In genomic region chr11:6006395-6006794, GRCh38 we compare ENCODE assay signal across 34 cellular contexts. TPM values are rescaled to one million over a fixed set of nuclear protein-coding genes. Genes with fewer than 3 reads are reported as not detected.
"Had no signal": no experiment of that assay in that cellular context is flagged by ENCODE, and none has a peak within 500 bp of the region (broad histone marks: within the 10 kb centered on the region; RNA-seq: fewer than 3 reads in every experiment).

No MANE protein-coding gene starts in this region.

- FAIRE-seq: islet of Langerhans, kidney had no signal

- H3K4me1 ChIP-seq: left ventricle myocardium inferior, right atrium auricular region, right lobe of liver, tibial nerve, vagina had no signal

- H3K9me3 Mint-ChIP-seq: immature natural killer cell; memory B cell; naive thymus-derived CD4-positive, alpha-beta T cell; natural killer cell treated with Interleukin-12 subunit alpha and Interleukin-12 subunit beta and Interleukin-15 and Interleukin-18, amount 100 ng/mL, for 72 hours; stimulated activated naive B cell treated with anti-CD40 and anti-IgM and Interleukin-4, amounts not matched to agents 10 μg/mL and 1 μg/mL and 100 μg/mL, for 72 hours; stimulated activated naive CD8-positive, alpha-beta T cell treated with anti-CD3 and anti-CD28 coated beads, Interleukin-15, Interleukin-2, amounts not matched to agents 100 ng/mL and 50 ng/mL, for 24 hours; type B pancreatic cell had no signal

- H3K4me1 Mint-ChIP-seq: immature natural killer cell; memory B cell; stimulated activated naive B cell treated with anti-CD40 and anti-IgM and Interleukin-4, amounts not matched to agents 10 μg/mL and 1 μg/mL and 100 μg/mL, for 72 hours had no signal

- ATAC-seq: mucosa of descending colon; naive thymus-derived CD4-positive, alpha-beta T cell; natural killer cell treated with Interleukin-12 subunit alpha and Interleukin-12 subunit beta and Interleukin-15 and Interleukin-18, amount 100 ng/mL, for 72 hours; right lobe of liver; stimulated activated naive B cell treated with anti-CD40 and anti-IgM and Interleukin-4, amounts not matched to agents 10 μg/mL and 1 μg/mL and 100 μg/mL, for 72 hours had no signal

- H3K9me3 ChIP-seq: left ventricle myocardium inferior, mucosa of descending colon, ovary, right atrium auricular region, right lobe of liver, tibial nerve, vagina had no signal

- H3K4me3 Mint-ChIP-seq: immature natural killer cell; memory B cell; naive thymus-derived CD4-positive, alpha-beta T cell; natural killer cell treated with Interleukin-12 subunit alpha and Interleukin-12 subunit beta and Interleukin-15 and Interleukin-18, amount 100 ng/mL, for 72 hours; stimulated activated naive B cell treated with anti-CD40 and anti-IgM and Interleukin-4, amounts not matched to agents 10 μg/mL and 1 μg/mL and 100 μg/mL, for 72 hours; stimulated activated naive CD8-positive, alpha-beta T cell treated with anti-CD3 and anti-CD28 coated beads, Interleukin-15, Interleukin-2, amounts not matched to agents 100 ng/mL and 50 ng/mL, for 24 hours; type B pancreatic cell had no signal

- H3K27me3 ChIP-seq: ovary, right atrium auricular region, right lobe of liver, tibial nerve, vagina had no signal

- H3K4me3 ChIP-seq: left ventricle myocardium inferior, lung, mucosa of descending colon, ovary, right atrium auricular region, right lobe of liver, smooth muscle cell, tibial nerve, vagina had no signal

- H3K36me3 Mint-ChIP-seq: immature natural killer cell; memory B cell; naive thymus-derived CD4-positive, alpha-beta T cell; natural killer cell treated with Interleukin-12 subunit alpha and Interleukin-12 subunit beta and Interleukin-15 and Interleukin-18, amount 100 ng/mL, for 72 hours; stimulated activated naive B cell treated with anti-CD40 and anti-IgM and Interleukin-4, amounts not matched to agents 10 μg/mL and 1 μg/mL and 100 μg/mL, for 72 hours; type B pancreatic cell had no signal

- H3K27ac Mint-ChIP-seq: immature natural killer cell; memory B cell; naive thymus-derived CD4-positive, alpha-beta T cell; natural killer cell treated with Interleukin-12 subunit alpha and Interleukin-12 subunit beta and Interleukin-15 and Interleukin-18, amount 100 ng/mL, for 72 hours; progenitor cell of endocrine pancreas; stimulated activated naive B cell treated with anti-CD40 and anti-IgM and Interleukin-4, amounts not matched to agents 10 μg/mL and 1 μg/mL and 100 μg/mL, for 72 hours; stimulated activated naive CD8-positive, alpha-beta T cell treated with anti-CD3 and anti-CD28 coated beads, Interleukin-15, Interleukin-2, amounts not matched to agents 100 ng/mL and 50 ng/mL, for 24 hours; type B pancreatic cell had no signal

- DNase-seq: hypothalamus; immature natural killer cell; kidney; left ventricle myocardium inferior; midbrain; mucosa of descending colon; naive thymus-derived CD4-positive, alpha-beta T cell; ovary; right lobe of liver; stimulated activated CD4-positive, alpha-beta T cell treated with anti-CD3 and anti-CD28 coated beads, Interleukin-1b, Interleukin-23, amount 100 ng/mL, for 48 hours; stimulated activated CD4-positive, alpha-beta T cell treated with anti-CD3 and anti-CD28 coated beads, Interleukin-2, amount 100 ng/mL, for 48 hours; stimulated activated CD4-positive, alpha-beta T cell treated with anti-CD3 and anti-CD28 coated beads, Interleukin-4, amount 100 ng/mL, for 4 hours; stimulated activated CD8-positive, alpha-beta memory T cell treated with anti-CD3 and anti-CD28 coated beads, Interleukin-4, amount 100 ng/mL, for 48 hours; stimulated activated naive B cell treated with anti-CD40 and anti-IgM and Interleukin-4, amounts not matched to agents 10 μg/mL and 1 μg/mL and 100 μg/mL, for 72 hours; substantia nigra had no signal

- H3K27ac ChIP-seq: left ventricle myocardium inferior, ovary, right atrium auricular region, right lobe of liver, tibial nerve, vagina had no signal

- H3K36me3 ChIP-seq: left ventricle myocardium inferior, ovary, right atrium auricular region, right lobe of liver, tibial nerve, vagina had no signal

RNA-seq across cellular contexts. Expression of gene OR56A4, which starts 0.4 kb away (rescaled TPM):
- total RNA-seq: left ventricle myocardium inferior, mesenteric fat pad, myocyte, omental fat pad, pulmonary artery endothelial cell, renal cortical epithelial cell, right atrium auricular region, skeletal muscle tissue, temporal lobe, tibial nerve, urinary bladder, vagina had no signal

RNA-seq across cellular contexts. Expression of gene OR52L1, which starts 19.6 kb away (rescaled TPM):
- total RNA-seq: kidney; left ventricle myocardium inferior; mesenteric fat pad; mucosa of descending colon; myocyte; naive thymus-derived CD4-positive, alpha-beta T cell; natural killer cell treated with Interleukin-12 subunit alpha and Interleukin-12 subunit beta and Interleukin-15 and Interleukin-18, amount 100 ng/mL, for 72 hours; omental fat pad; ovary; progenitor cell of endocrine pancreas; pulmonary artery endothelial cell; renal cortical epithelial cell; right atrium auricular region; right lobe of liver; skeletal muscle tissue; tibial nerve; urinary bladder; vagina had no signal

RNA-seq across cellular contexts. Expression of gene OR56A1, which starts 24.2 kb away (rescaled TPM):
- total RNA-seq: left ventricle myocardium inferior; myocyte; naive thymus-derived CD4-positive, alpha-beta T cell; progenitor cell of endocrine pancreas; pulmonary artery endothelial cell; renal cortical epithelial cell; right atrium auricular region; right lobe of liver; tibial nerve; vagina had no signal

RNA-seq across cellular contexts. Expression of gene OR56A5, which starts 38.1 kb away (rescaled TPM):
- total RNA-seq: kidney; left ventricle myocardium inferior; lung; mesenteric fat pad; mucosa of descending colon; myocyte; naive thymus-derived CD4-positive, alpha-beta T cell; natural killer cell treated with Interleukin-12 subunit alpha and Interleukin-12 subunit beta and Interleukin-15 and Interleukin-18, amount 100 ng/mL, for 72 hours; omental fat pad; ovary; progenitor cell of endocrine pancreas; pulmonary artery endothelial cell; renal cortical epithelial cell; right atrium auricular region; right lobe of liver; skeletal muscle tissue; temporal lobe; tibial nerve; urinary bladder; vagina had no signal
